Comparison of ENCODE assay signal across 8 cellular contexts in genomic region chr22:22422629-22423112, GRCh38.
DNase-seq lines count a peak whose midpoint lies in the region; ATAC-seq and TF ChIP-seq lines count a peak whose summit lies in the region.

No MANE protein-coding gene starts in this region.

- no peaks in the 10 kb centered on the region for H3K79me2 ChIP-seq in GM23248 (ENCODE audit: insufficient read depth)
- H3K79me2 ChIP-seq in Karpas-422 (ENCODE audit: low read length) = no peaks in the 10 kb centered on the region
- no peaks in the 10 kb centered on the region for H3K79me2 ChIP-seq in hepatocyte

- H3K4me3 ChIP-seq in GM06990 (replicated peaks; ENCODE audit: low read depth, low read length) (no peak overlapping the region), GM23248 (no peak overlapping the region), Karpas-422 (ENCODE audit: low read length) (no peak overlapping the region), hepatocyte (no peak overlapping the region), gastrocnemius medialis (no peak overlapping the region)

- H4K20me1 ChIP-seq in GM23248 (ENCODE audit: insufficient read depth) (no peaks in the 10 kb centered on the region), Karpas-422 (ENCODE audit: insufficient read depth, low read depth, low read length) (no peaks in the 10 kb centered on the region), hepatocyte (ENCODE audit: insufficient read depth, poor library complexity, severe bottlenecking) (no peaks in the 10 kb centered on the region)

- no peak for ATAC-seq in gastrocnemius medialis

- TF ChIP-seq POLR2A in gastrocnemius medialis (IDR thresholded peaks at IDR 0.05) = no peak

- no peak overlapping the region for H3K27ac ChIP-seq in GM23248
- no peak overlapping the region for H3K27ac ChIP-seq in Karpas-422 (ENCODE audit: low read length)
- H3K27ac ChIP-seq in hepatocyte = no peak overlapping the region
- H3K27ac ChIP-seq in gastrocnemius medialis = no peak overlapping the region

- TF ChIP-seq CTCF in GM06990 (IDR thresholded peaks at IDR 0.05; ENCODE audit: insufficient read depth, low read length, poor library complexity, severe bottlenecking) = peak; percentile 94
- TF ChIP-seq CTCF in hepatocyte (IDR thresholded peaks at IDR 0.05; ENCODE audit: poor library complexity) = peak; percentile 73
- peak in 2 of 5 experiments; percentile 36 to 48 for TF ChIP-seq CTCF in gastrocnemius medialis (IDR thresholded peaks at IDR 0.05 in 4 of 5, conservative IDR thresholded peaks at IDR 0.05 in 1 of 5)

- H2AFZ ChIP-seq in GM23248 (no peak overlapping the region), Karpas-422 (ENCODE audit: low read length) (no peak overlapping the region), hepatocyte (no peak overlapping the region)

- H3K4me1 ChIP-seq in GM23248 (ENCODE audit: insufficient read depth) (no peaks in the 10 kb centered on the region), Karpas-422 (ENCODE audit: low read length) (peaks cover 16% of the 10 kb centered on the region), hepatocyte (ENCODE audit: insufficient read depth) (no peaks in the 10 kb centered on the region), gastrocnemius medialis (no peaks in the 10 kb centered on the region)

- WGBS in GM23248 (ENCODE audit: low coverage in 1 of 2, low lambda C conversion rate in 2 of 2, missing lambda C conversion rate in 2 of 2), 2 experiments = 0% methylated on average over 6 of the region's 6 CpGs
- 6% methylated on average over 6 of the region's 6 CpGs for WGBS in hepatocyte (ENCODE audit: low lambda C conversion rate, missing lambda C conversion rate)

- H3K4me2 ChIP-seq in GM23248 (ENCODE audit: unreplicated experiment) (no peak overlapping the region), Karpas-422 (ENCODE audit: low read depth, low read length, poor library complexity, severe bottlenecking) (peak overlapping the region; percentile 17), hepatocyte (no peak overlapping the region)

- no peaks in the 10 kb centered on the region for H3F3A ChIP-seq in GM23248 (ENCODE audit: insufficient read depth)

- H3K9me2 ChIP-seq in GM23248 (ENCODE audit: insufficient read depth) = no peaks in the 10 kb centered on the region
- no peaks in the 10 kb centered on the region for H3K9me2 ChIP-seq in Karpas-422 (replicated peaks; ENCODE audit: insufficient read depth, low read length)
- no peaks in the 10 kb centered on the region for H3K9me2 ChIP-seq in hepatocyte (replicated peaks; ENCODE audit: insufficient read depth)

- peak; percentile 74 for DNase-seq in GM06990 (ENCODE audit: extremely low read depth, insufficient read length)
- peak; percentile 60 for DNase-seq in GM23248
- peak; percentile 91 for DNase-seq in Karpas-422
- DNase-seq in SKM-1 (lab: John Stamatoyannopoulos, UW; ENCODE audit: unreplicated experiment) = peak; percentile 36
- peak; percentile 28 for DNase-seq in activated naive CD8-positive, alpha-beta T cell treated with anti-CD3 and anti-CD28 coated beads, Interleukin-2, amount 50 U/mL, for 16 hours (ENCODE audit: low read depth, low spot score)
- DNase-seq in hepatocyte (ENCODE audit: low spot score) = peak; percentile 85
- peak; percentile 84 for DNase-seq in stimulated activated CD4-positive, alpha-beta T cell treated with anti-CD3 and anti-CD28 coated beads, Interleukin-15, amount 100 ng/mL, for 24 hours
- DNase-seq in gastrocnemius medialis = no peak

- in situ Hi-C loops in GM23248 (cut with MboI) = no loop called here
- in situ Hi-C loops in gastrocnemius medialis (cut with MboI; ENCODE audit: low sequenced_read_pairs in 4 of 4) = no loop called here

- H3K9me3 ChIP-seq in GM23248 (ENCODE audit: low read depth) (no peaks in the 10 kb centered on the region), Karpas-422 (ENCODE audit: low read length) (no peaks in the 10 kb centered on the region), hepatocyte (ENCODE audit: low read depth) (no peaks in the 10 kb centered on the region), gastrocnemius medialis (no peaks in the 10 kb centered on the region)

- no peaks in the 10 kb centered on the region for H3K36me3 ChIP-seq in GM06990 (ENCODE audit: control insufficient read depth, insufficient read depth, low read length)
- no peaks in the 10 kb centered on the region for H3K36me3 ChIP-seq in GM23248 (ENCODE audit: low read depth)
- H3K36me3 ChIP-seq in Karpas-422 (ENCODE audit: insufficient read depth, low read length) = no peaks in the 10 kb centered on the region
- no peaks in the 10 kb centered on the region for H3K36me3 ChIP-seq in hepatocyte (replicated peaks; ENCODE audit: insufficient read depth, low read depth)
- no peaks in the 10 kb centered on the region for H3K36me3 ChIP-seq in gastrocnemius medialis

- H3K9ac ChIP-seq in GM23248 (no peak overlapping the region), Karpas-422 (ENCODE audit: low read length) (no peak overlapping the region)

- H3K27me3 ChIP-seq in GM06990 (replicated peaks; ENCODE audit: control insufficient read depth, insufficient read depth, low read length) (no peaks in the 10 kb centered on the region), GM23248 (replicated peaks; ENCODE audit: insufficient read depth) (peaks cover 35% of the 10 kb centered on the region), Karpas-422 (ENCODE audit: low read length) (no peaks in the 10 kb centered on the region), hepatocyte (peaks cover 42% of the 10 kb centered on the region), gastrocnemius medialis (peaks cover 0 to 16% (median 14%) of the 10 kb centered on the region in 3 donors)

- intact Hi-C loops in gastrocnemius medialis (cut with DNase I; ENCODE audit: low total_unique reads) = no loop called here

Comparison
In these comparisons a context has a peak if more than half of its experiments do, and no peak if none do; other contexts are left out.
1. DNase-seq: peak in GM06990 (single experiment), GM23248 (single experiment), Karpas-422 (single experiment), SKM-1 (single experiment), activated naive CD8-positive, alpha-beta T cell treated with anti-CD3 and anti-CD28 coated beads, Interleukin-2, amount 50 U/mL, for 16 hours (single experiment), hepatocyte (single experiment) and stimulated activated CD4-positive, alpha-beta T cell treated with anti-CD3 and anti-CD28 coated beads, Interleukin-15, amount 100 ng/mL, for 24 hours (single experiment); none in gastrocnemius medialis (0 of 2).